In genomic region chr22:25350551-25350971, GRCh38 we compare ENCODE assay signal across 19 cellular contexts.
"Had no signal": no experiment of that assay in that cellular context is flagged by ENCODE, and none has a peak within 500 bp of the region (broad histone marks: within the 10 kb centered on the region; RNA-seq: fewer than 3 reads in every experiment).

No MANE protein-coding gene starts in this region.

- H3K27ac Mint-ChIP-seq: activated T-cell treated with anti-CD3 and anti-CD28 coated beads, Interleukin-2, amount 50 U/mL, for 72 hours; naive thymus-derived CD4-positive, alpha-beta T cell had no signal

- H3K4me3 ChIP-seq: colonic mucosa, heart left ventricle, psoas muscle, right lobe of liver, testis, vagina had no signal

- H3K4me3 Mint-ChIP-seq: activated T-cell treated with anti-CD3 and anti-CD28 coated beads, Interleukin-2, amount 50 U/mL, for 72 hours; naive thymus-derived CD4-positive, alpha-beta T cell had no signal

- H3K9me3 Mint-ChIP-seq: activated T-cell treated with anti-CD3 and anti-CD28 coated beads, Interleukin-2, amount 50 U/mL, for 72 hours had no signal

- H3K4me1 ChIP-seq: colonic mucosa, heart left ventricle, psoas muscle, vagina had no signal

- ATAC-seq: activated CD4-positive, CD25-positive, alpha-beta regulatory T cell treated with anti-CD3 and anti-CD28 coated beads, Interleukin-2, amount 50 U/mL, for 24 hours; activated T-cell treated with anti-CD3 and anti-CD28 coated beads, Interleukin-2, amount 50 U/mL, for 72 hours; heart left ventricle; naive thymus-derived CD4-positive, alpha-beta T cell; psoas muscle; right lobe of liver; stimulated activated naive CD8-positive, alpha-beta T cell treated with anti-CD3 and anti-CD28 coated beads, Interleukin-15, Interleukin-2, amounts not matched to agents 100 U/mL and 50 U/mL, for 24 hours had no signal

- H3K27ac ChIP-seq: colonic mucosa, heart left ventricle, psoas muscle, right lobe of liver, testis, vagina had no signal

- H3K27me3 Mint-ChIP-seq: naive thymus-derived CD4-positive, alpha-beta T cell had no signal

- H3K27me3 ChIP-seq: colonic mucosa, heart left ventricle, right lobe of liver, testis, vagina had no signal

- DNase-seq: activated CD4-positive, alpha-beta T cell treated with anti-CD3 and anti-CD28 coated beads, Interleukin-2, amount 50 U/mL, for 4 hours; activated naive CD4-positive, alpha-beta T cell treated with Interleukin-2 at 50 U/mL for 16 hours; activated T-cell treated with anti-CD3 and anti-CD28 coated beads, Interleukin-2, amount 50 U/mL, for 72 hours; caudate nucleus; colonic mucosa; effector CD8-positive, alpha-beta T cell; islet precursor cell; naive thymus-derived CD4-positive, alpha-beta T cell; nucleus accumbens; psoas muscle; stimulated activated CD4-positive, alpha-beta T cell treated with anti-CD3 and anti-CD28 coated beads, Interleukin-12 subunit alpha, Interleukin-12 subunit beta, amount 100 ng/mL, for 4 hours; stimulated activated CD8-positive, alpha-beta memory T cell treated with anti-CD3 and anti-CD28 coated beads, Interleukin-4, amount 100 ng/mL, for 48 hours; stimulated activated naive CD8-positive, alpha-beta T cell treated with anti-CD3 and anti-CD28 coated beads, Interleukin-15, Interleukin-2, amounts not matched to agents 100 U/mL and 50 U/mL, for 24 hours; T-helper 2 cell; testis had no signal

- H3K9me3 ChIP-seq: colonic mucosa, heart left ventricle, psoas muscle, right lobe of liver, testis, vagina had no signal

- H3K36me3 ChIP-seq: colonic mucosa had no signal
